In the genomic region with DNA sequence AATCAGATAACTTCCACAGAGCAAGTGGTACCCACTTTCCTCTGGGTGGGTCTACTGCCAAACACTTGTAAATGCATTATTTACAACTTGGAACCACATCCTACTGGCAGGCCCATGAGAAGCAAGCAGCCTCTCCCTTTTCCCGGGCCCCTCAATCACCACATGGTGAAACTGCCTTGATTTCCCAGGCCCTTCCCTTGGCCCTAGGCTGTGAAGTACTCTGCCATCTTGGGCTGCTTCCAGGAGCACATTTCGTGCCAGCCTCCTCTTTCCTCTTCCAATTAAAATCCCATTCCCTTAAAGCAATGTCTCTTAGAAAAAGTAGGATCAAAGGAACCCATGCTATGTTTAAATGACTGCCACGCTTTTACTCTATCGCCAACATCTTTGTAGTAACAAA, we compare ENCODE assay signal across 18 cellular contexts.
A peak's percentile ranks its signal among the peaks of the same experiment; 100 is the strongest.
DNase-seq lines count a peak whose midpoint lies in the region; ATAC-seq, FAIRE-seq and TF ChIP-seq lines count a peak whose summit lies in the region.
"Had no signal": no experiment of that assay in that cellular context is flagged by ENCODE, and none has a peak within 500 bp of the region (broad histone marks: within the 10 kb centered on the region; RNA-seq: fewer than 3 reads in every experiment).

No MANE protein-coding gene starts in this region.

- H3K27ac ChIP-seq in pancreas (no peak overlapping the region), spleen (no peak overlapping the region)
- H3K27ac ChIP-seq: 22Rv1 had no signal

- ATAC-seq in pancreas: peak in 3 of 4 donors; percentile 56 to 78 (median 69)
- ATAC-seq: HCT116 had no signal

- H3K4me1 ChIP-seq in pancreas (no peaks in the 10 kb centered on the region), spleen (no peaks in the 10 kb centered on the region)

- H3K36me3 ChIP-seq in pancreas (no peaks in the 10 kb centered on the region), spleen (no peaks in the 10 kb centered on the region)

- no peak for FAIRE-seq in pancreas (lab: Jason Lieb, UNC)
- FAIRE-seq: A204.1, G401.6, GM12892, H1 had no signal

- no peak for TF ChIP-seq POLR2A in spleen (IDR thresholded peaks at IDR 0.05)

- no peaks in the 10 kb centered on the region for H3K27me3 ChIP-seq in pancreas
- H3K27me3 ChIP-seq in spleen (replicated peaks in 1 of 7): peaks cover 0 to 48% (median 0%) of the 10 kb centered on the region in 7 donors

- no peak overlapping the region for H3K4me3 ChIP-seq in pancreas
- H3K4me3 ChIP-seq in spleen: no peak overlapping the region

- H3K9me3 ChIP-seq in pancreas (no peaks in the 10 kb centered on the region), spleen (no peaks in the 10 kb centered on the region)

- DNase-seq in NCI-H1694 treated with DMSO at 0.1 percent for 48 hours (lab: John Stamatoyannopoulos, UW) (peak; percentile 31), NCI-H1694 (lab: John Stamatoyannopoulos, UW) (no peak), hippocampal formation (lab: John Stamatoyannopoulos, UW) (peak; percentile 6 to 44), pancreas (peak in 4 of 6 donors; percentile 32 to 58 (median 42)), spleen (no peak), H4 (ENCODE audit: low spot score) (no peak)
- DNase-seq: AML-193; Calu3; CD4-positive, alpha-beta memory T cell; COR-L47; DND-41; H9 had no signal

- intact Hi-C loops in pancreas (cut with DNase I): no loop called here
- intact Hi-C loops in spleen (cut with DNase I; ENCODE audit: low total_unique reads): no loop called here

- TF ChIP-seq CTCF in pancreas (IDR thresholded peaks at IDR 0.05): no peak
- no peak for TF ChIP-seq CTCF in spleen (IDR thresholded peaks at IDR 0.05 in 8 of 11, conservative IDR thresholded peaks at IDR 0.05 in 3 of 11)

- 58 to 63% methylated on average over 4 of the region's 4 CpGs for WGBS in pancreas, 2 donors
- WGBS in spleen, 5 donors: 74 to 82% (median 78%) methylated on average over 4 of the region's 4 CpGs

Comparison
In these comparisons a context has a peak if more than half of its experiments do, and no peak if none do; other contexts are left out.
1. DNase-seq: peak in NCI-H1694 treated with DMSO at 0.1 percent for 48 hours (single experiment), hippocampal formation (2 of 2) and pancreas (4 of 6); none in NCI-H1694 (single experiment), spleen (single experiment) and H4 (single experiment).